ENCODE assay signal across 20 cellular contexts in genomic region chr1:38516560-38516959, GRCh38.
"Had no signal": no experiment of that assay in that cellular context is flagged by ENCODE, and none has a peak within 500 bp of the region (broad histone marks: within the 10 kb centered on the region; RNA-seq: fewer than 3 reads in every experiment).

No MANE protein-coding gene starts in this region.

- H3K9me3 Mint-ChIP-seq: naive thymus-derived CD8-positive, alpha-beta T cell; natural killer cell treated with Interleukin-12 subunit alpha and Interleukin-12 subunit beta and Interleukin-15 and Interleukin-18, amount 100 ng/mL, for 72 hours; neural progenitor cell; stimulated activated effector memory CD8-positive, alpha-beta T cell treated with anti-CD3 and anti-CD28 coated beads, Interleukin-12 subunit alpha, Interleukin-12 subunit beta, amount 100 ng/mL, for 72 hours; stimulated activated naive B cell treated with anti-CD40 and anti-IgM and Interleukin-4, amounts not matched to agents 10 μg/mL and 1 μg/mL and 100 μg/mL, for 72 hours; stimulated activated naive CD8-positive, alpha-beta T cell treated with anti-CD3 and anti-CD28 coated beads, Interleukin-15, Interleukin-2, amounts not matched to agents 100 ng/mL and 50 ng/mL, for 24 hours; type B pancreatic cell had no signal

- H3K27ac ChIP-seq: neural progenitor cell, ovary, parathyroid adenoma, psoas muscle, right atrium auricular region, stomach, testis, tibial artery, transverse colon, upper lobe of right lung, uterus had no signal

- H3K27ac Mint-ChIP-seq: naive thymus-derived CD8-positive, alpha-beta T cell; natural killer cell treated with Interleukin-12 subunit alpha and Interleukin-12 subunit beta and Interleukin-15 and Interleukin-18, amount 100 ng/mL, for 72 hours; neural progenitor cell; progenitor cell of endocrine pancreas; stimulated activated effector memory CD8-positive, alpha-beta T cell treated with anti-CD3 and anti-CD28 coated beads, Interleukin-12 subunit alpha, Interleukin-12 subunit beta, amount 100 ng/mL, for 72 hours; stimulated activated naive B cell treated with anti-CD40 and anti-IgM and Interleukin-4, amounts not matched to agents 10 μg/mL and 1 μg/mL and 100 μg/mL, for 72 hours; stimulated activated naive CD8-positive, alpha-beta T cell treated with anti-CD3 and anti-CD28 coated beads, Interleukin-15, Interleukin-2, amounts not matched to agents 100 ng/mL and 50 ng/mL, for 24 hours; type B pancreatic cell had no signal

- ATAC-seq: naive thymus-derived CD8-positive, alpha-beta T cell; psoas muscle; sciatic nerve; stimulated activated effector memory CD8-positive, alpha-beta T cell treated with anti-CD3 and anti-CD28 coated beads, Interleukin-12 subunit alpha, Interleukin-12 subunit beta, amount 100 ng/mL, for 72 hours; stimulated activated naive B cell treated with anti-CD40 and anti-IgM and Interleukin-4, amounts not matched to agents 10 μg/mL and 1 μg/mL and 100 μg/mL, for 72 hours; upper lobe of right lung had no signal

- H3K36me3 Mint-ChIP-seq: naive thymus-derived CD8-positive, alpha-beta T cell; natural killer cell treated with Interleukin-12 subunit alpha and Interleukin-12 subunit beta and Interleukin-15 and Interleukin-18, amount 100 ng/mL, for 72 hours; neural progenitor cell; stimulated activated effector memory CD8-positive, alpha-beta T cell treated with anti-CD3 and anti-CD28 coated beads, Interleukin-12 subunit alpha, Interleukin-12 subunit beta, amount 100 ng/mL, for 72 hours; stimulated activated naive B cell treated with anti-CD40 and anti-IgM and Interleukin-4, amounts not matched to agents 10 μg/mL and 1 μg/mL and 100 μg/mL, for 72 hours; type B pancreatic cell had no signal

- H3K4me3 Mint-ChIP-seq: naive B cell; naive thymus-derived CD8-positive, alpha-beta T cell; natural killer cell treated with Interleukin-12 subunit alpha and Interleukin-12 subunit beta and Interleukin-15 and Interleukin-18, amount 100 ng/mL, for 72 hours; neural progenitor cell; stimulated activated effector memory CD8-positive, alpha-beta T cell treated with anti-CD3 and anti-CD28 coated beads, Interleukin-12 subunit alpha, Interleukin-12 subunit beta, amount 100 ng/mL, for 72 hours; stimulated activated naive B cell treated with anti-CD40 and anti-IgM and Interleukin-4, amounts not matched to agents 10 μg/mL and 1 μg/mL and 100 μg/mL, for 72 hours; stimulated activated naive CD8-positive, alpha-beta T cell treated with anti-CD3 and anti-CD28 coated beads, Interleukin-15, Interleukin-2, amounts not matched to agents 100 ng/mL and 50 ng/mL, for 24 hours; type B pancreatic cell had no signal

- H3K4me3 ChIP-seq: neural progenitor cell, ovary, psoas muscle, right atrium auricular region, stomach, testis, tibial artery, transverse colon, upper lobe of right lung, uterus had no signal

- H3K4me1 Mint-ChIP-seq: naive B cell; stimulated activated effector memory CD8-positive, alpha-beta T cell treated with anti-CD3 and anti-CD28 coated beads, Interleukin-12 subunit alpha, Interleukin-12 subunit beta, amount 100 ng/mL, for 72 hours; stimulated activated naive B cell treated with anti-CD40 and anti-IgM and Interleukin-4, amounts not matched to agents 10 μg/mL and 1 μg/mL and 100 μg/mL, for 72 hours had no signal
